In genomic region chrX:41808042-41808441, GRCh38 we compare ENCODE assay signal across 1 cellular context.
TF ChIP-seq lines count a peak whose summit lies in the region.

No MANE protein-coding gene starts in this region.

TF ChIP-seq in HepG2, 621 proteins besides CTCF, POLR2A, EP300 and RAD21 (continued from another document):
- TF ChIP-seq ZNF878 (CRISPR knock-in tag; IDR thresholded peaks at IDR 0.05) (no peak), FOXJ3 (CRISPR knock-in tag; IDR thresholded peaks at IDR 0.05; ENCODE audit: borderline replicate concordance) (no peak), SNRNP70 (IDR thresholded peaks at IDR 0.05; ENCODE audit: low read depth, low read length) (no peak), ZNF20 (CRISPR knock-in tag; IDR thresholded peaks at IDR 0.05) (no peak), ZBTB14 (CRISPR knock-in tag; IDR thresholded peaks at IDR 0.05) (no peak), LBX2 (CRISPR knock-in tag; IDR thresholded peaks at IDR 0.05; ENCODE audit: borderline replicate concordance) (no peak), CENPBD1 (CRISPR knock-in tag; IDR thresholded peaks at IDR 0.05; ENCODE audit: borderline replicate concordance, low read depth) (no peak), POGK (CRISPR knock-in tag; conservative IDR thresholded peaks at IDR 0.05) (no peak)
TF ChIP-seq in HepG2: peak in this region for 0.
